ENCODE assay signal across 9 cellular contexts in the genomic region with DNA sequence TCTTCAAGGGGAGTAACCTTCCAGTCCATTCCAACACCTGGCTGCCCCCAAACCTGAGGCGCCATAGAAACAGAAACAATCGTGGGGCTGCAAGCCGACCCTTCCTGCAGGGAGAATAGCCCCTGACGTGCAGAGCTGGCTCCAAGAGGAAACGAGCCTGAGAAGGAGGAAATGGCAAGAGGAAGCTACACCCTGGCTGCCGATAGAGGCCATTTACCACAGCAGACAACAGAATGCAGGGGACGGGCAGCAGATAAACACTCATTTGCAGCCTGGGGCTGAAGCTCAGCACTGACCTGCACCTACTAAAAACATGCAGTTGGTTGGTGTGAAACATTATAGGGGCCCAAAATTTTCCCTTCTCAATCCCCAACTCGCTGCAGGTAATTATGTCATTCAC. TPM values are rescaled to one million over a fixed set of nuclear protein-coding genes. Genes with fewer than 3 reads are reported as not detected.
A peak's percentile ranks its signal among the peaks of the same experiment; 100 is the strongest.
DNase-seq lines count a peak whose midpoint lies in the region; ATAC-seq and TF ChIP-seq lines count a peak whose summit lies in the region.
"Had no signal": no experiment of that assay in that cellular context is flagged by ENCODE, and none has a peak within 500 bp of the region (broad histone marks: within the 10 kb centered on the region; RNA-seq: fewer than 3 reads in every experiment).

No MANE protein-coding gene starts in this region.

- ATAC-seq in Right ventricle myocardium inferior = peak; percentile 61

- H3K4me1 ChIP-seq in sigmoid colon = no peaks in the 10 kb centered on the region
- H3K4me1 ChIP-seq: breast epithelium had no signal

- TF ChIP-seq CTCF in GM20000 (IDR thresholded peaks at IDR 0.05; ENCODE audit: extremely low read depth, missing control alignments) = no peak
- TF ChIP-seq CTCF in sigmoid colon (IDR thresholded peaks at IDR 0.05) = no peak

- WGBS in sigmoid colon, 2 donors = 20 to 29% methylated on average over 8 of the region's 8 CpGs

- H3K9me3 ChIP-seq in sigmoid colon = no peaks in the 10 kb centered on the region
- H3K9me3 ChIP-seq: breast epithelium had no signal

- DNase-seq in GM20000 (ENCODE audit: low spot score) (peak; percentile 56), Right ventricle myocardium inferior (ENCODE audit: missing footprints) (no peak), sigmoid colon (peak; percentile 75), NCI-H524 (lab: John Stamatoyannopoulos, UW) (no peak), activated T-cell treated with anti-CD3 and anti-CD28 coated beads for 4 hours (no peak), GM19238 (ENCODE audit: insufficient read length, low spot score) (no peak)
- DNase-seq: NCI-H1436 had no signal

- intact Hi-C loops in Right ventricle myocardium inferior (cut with DNase I) = no loop called here
- intact Hi-C loops in sigmoid colon (cut with DNase I) = no loop called here

- peak overlapping the region in 3 of 4 donors; percentile 31 to 55 (median 43) for H3K27ac ChIP-seq in sigmoid colon

- H3K4me3 ChIP-seq in sigmoid colon = no peak overlapping the region
- H3K4me3 ChIP-seq: breast epithelium had no signal

- TF ChIP-seq EP300 in sigmoid colon (IDR thresholded peaks at IDR 0.05) = no peak

- TF ChIP-seq POLR2A in sigmoid colon (IDR thresholded peaks at IDR 0.05) = no peak

- H3K36me3 ChIP-seq in sigmoid colon = no peaks in the 10 kb centered on the region
- H3K36me3 ChIP-seq: breast epithelium had no signal

- H3K27me3 ChIP-seq in sigmoid colon = peaks cover 0 to 62% (median 6%) of the 10 kb centered on the region in 3 donors
- H3K27me3 ChIP-seq: breast epithelium had no signal

TF ChIP-seq in PFSK-1, 5 proteins besides CTCF, POLR2A, EP300 and RAD21:
- TF ChIP-seq FOXP2 (optimal IDR thresholded peaks at IDR 0.05; ENCODE audit: borderline replicate concordance, extremely low read depth, extremely low read length, insufficient read depth) = peak; percentile 92
- peak; percentile 31; the same call in 1 of the 2 replicates for TF ChIP-seq TAF1 (IDR thresholded peaks at IDR 0.05; ENCODE audit: borderline replicate concordance, insufficient read depth, low read length)
- TF ChIP-seq POLR2AphosphoS5 (IDR thresholded peaks at IDR 0.05; ENCODE audit: low read depth, low read length) = no peak

RNA-seq across cellular contexts. Expression of a gene that starts 8.7 kb away (rescaled TPM):
- not detected for polyA plus RNA-seq in PFSK-1 (2012; ENCODE audit: insufficient read length, low read depth)
- total RNA-seq in Right ventricle myocardium inferior (2.2 TPM), sigmoid colon (1 to 10 TPM in 3 of 4 donors, under 1 TPM in 1; 0.68 to 3.9 (median 1.8) TPM)
- polyA plus RNA-seq in sigmoid colon = 1 to 10 TPM in 2 of 3 donors, under 1 TPM in 1; 0.46 to 2.0 (median 1.8) TPM

RNA-seq across cellular contexts. Expression of a gene that starts 8.9 kb away (rescaled TPM):
- polyA plus RNA-seq in PFSK-1 (2012; ENCODE audit: insufficient read length, low read depth) = 0.04 TPM
- 11.3 TPM for total RNA-seq in Right ventricle myocardium inferior
- total RNA-seq in sigmoid colon = 10 to 100 TPM in 1 of 4 donors, 1 to 10 TPM in 3; 5.2 to 10.2 (median 7.8) TPM
- polyA plus RNA-seq in sigmoid colon = 1 to 10 TPM; 1.6 to 5.7 (median 3.0) TPM

Comparison
In these comparisons a context has a peak if more than half of its experiments do, and no peak if none do; other contexts are left out.
1. DNase-seq: peak in GM20000 (single experiment) and sigmoid colon (single experiment); none in Right ventricle myocardium inferior (single experiment), NCI-H524 (0 of 2), activated T-cell treated with anti-CD3 and anti-CD28 coated beads for 4 hours (single experiment) and GM19238 (single experiment).